ENCODE assay signal across 10 cellular contexts in genomic region chr1:36352141-36352909, GRCh38. TPM values are rescaled to one million over a fixed set of nuclear protein-coding genes. Genes with fewer than 3 reads are reported as not detected.
A peak's percentile ranks its signal among the peaks of the same experiment; 100 is the strongest.
DNase-seq lines count a peak whose midpoint lies in the region; ATAC-seq, FAIRE-seq and TF ChIP-seq lines count a peak whose summit lies in the region.
"Had no signal": no experiment of that assay in that cellular context is flagged by ENCODE, and none has a peak within 500 bp of the region (broad histone marks: within the 10 kb centered on the region; RNA-seq: fewer than 3 reads in every experiment).

No MANE protein-coding gene starts in this region.

- BruUV-seq in endothelial cell of umbilical vein (replicated peaks; lab: Mats Ljungman, UMichigan) (no TSS peak), Caco-2 (replicated peaks; lab: Mats Ljungman, UMichigan) (no TSS peak)

- H3K4me1 ChIP-seq in CD4-positive, CD25-positive, alpha-beta regulatory T cell (ENCODE audit: control insufficient read depth, insufficient read depth, low read length, poor library complexity, severe bottlenecking): peaks cover 17% of the 10 kb centered on the region
- H3K4me1 ChIP-seq in endothelial cell of umbilical vein (ENCODE audit: control insufficient read depth, extremely low read depth, insufficient read depth, low read length) (peaks cover 49% of the 10 kb centered on the region), osteoblast (ENCODE audit: insufficient read depth, low read length) (peaks cover 47% of the 10 kb centered on the region), prostate gland (replicated peaks) (no peaks in the 10 kb centered on the region), Caco-2 (no peaks in the 10 kb centered on the region)

- peak overlapping the region; percentile 71 for H3K9ac ChIP-seq in endothelial cell of umbilical vein (replicated peaks; ENCODE audit: extremely low read depth, insufficient read depth, low read length)

- H3K27ac Mint-ChIP-seq in CD4-positive, CD25-positive, alpha-beta regulatory T cell: peak overlapping the region in 2 of 3 donors; percentile 38 to 89
- no peak overlapping the region for H3K27ac Mint-ChIP-seq in Caco-2 (ENCODE audit: unreplicated experiment)
- H3K27ac Mint-ChIP-seq: type B pancreatic cell had no signal

- peaks cover 42% of the 10 kb centered on the region for H3K36me3 ChIP-seq in CD4-positive, CD25-positive, alpha-beta regulatory T cell (ENCODE audit: control insufficient read depth, insufficient read depth, low read length)
- peaks cover 4 to 25% of the 10 kb centered on the region in 2 experiments for H3K36me3 ChIP-seq in endothelial cell of umbilical vein (ENCODE audit: control insufficient read depth in 2 of 2, extremely low read depth in 1 of 2, insufficient read depth in 2 of 2, low read length in 2 of 2)
- H3K36me3 ChIP-seq in osteoblast (ENCODE audit: insufficient read depth, low read length): peaks cover 32% of the 10 kb centered on the region
- H3K36me3 ChIP-seq in prostate gland: peaks cover 13 to 22% of the 10 kb centered on the region in 2 donors
- 0 out of 2 replicates have a peak, but pooled peaks cover 1% of the 10 kb centered on the region for H3K36me3 ChIP-seq in Caco-2 (ENCODE audit: control insufficient read depth, insufficient read depth, low read length)

- H3K27me3 ChIP-seq in CD4-positive, CD25-positive, alpha-beta regulatory T cell (ENCODE audit: control insufficient read depth, insufficient read depth, low read length): no peaks in the 10 kb centered on the region
- H3K27me3 ChIP-seq in endothelial cell of umbilical vein (ENCODE audit: control insufficient read depth in 2 of 2, insufficient read depth in 2 of 2, low read length in 2 of 2): no peaks in the 10 kb centered on the region
- H3K27me3 ChIP-seq in osteoblast (ENCODE audit: insufficient read depth, low read length): no peaks in the 10 kb centered on the region
- H3K27me3 ChIP-seq in prostate gland (replicated peaks; ENCODE audit: insufficient read depth): no peaks in the 10 kb centered on the region
- no peaks in the 10 kb centered on the region for H3K27me3 ChIP-seq in Caco-2 (replicated peaks; ENCODE audit: control insufficient read depth, insufficient read depth, low read length)
- H3K27me3 ChIP-seq: dorsolateral prefrontal cortex had no signal

- H3K79me2 ChIP-seq in endothelial cell of umbilical vein (ENCODE audit: control insufficient read depth, insufficient read depth, low read length): no peaks in the 10 kb centered on the region
- peaks cover 3% of the 10 kb centered on the region for H3K79me2 ChIP-seq in osteoblast (ENCODE audit: insufficient read depth, low read length)

- H3K4me1 Mint-ChIP-seq in CD4-positive, CD25-positive, alpha-beta regulatory T cell: peaks cover 0 to 28% (median 17%) of the 10 kb centered on the region in 4 donors
- H3K4me1 Mint-ChIP-seq in Caco-2 (ENCODE audit: low read depth, unreplicated experiment): no peaks in the 10 kb centered on the region

- WGBS in prostate gland: 84% methylated on average over 13 of the region's 13 CpGs

- FAIRE-seq in endothelial cell of umbilical vein (lab: Jason Lieb, UNC): peak; percentile 99

- peak overlapping the region; percentile 23 for H3K4me2 ChIP-seq in endothelial cell of umbilical vein (ENCODE audit: insufficient read depth, low read length)
- peak overlapping the region; percentile 80 for H3K4me2 ChIP-seq in osteoblast (ENCODE audit: insufficient read depth, low read length)

- ATAC-seq in CD4-positive, CD25-positive, alpha-beta regulatory T cell (ENCODE audit: low read depth in 2 of 2): no peak

- H3K9me3 ChIP-seq in CD4-positive, CD25-positive, alpha-beta regulatory T cell (ENCODE audit: control insufficient read depth in 2 of 2, low read length in 2 of 2): no peaks in the 10 kb centered on the region
- no peaks in the 10 kb centered on the region for H3K9me3 ChIP-seq in endothelial cell of umbilical vein (replicated peaks; ENCODE audit: control insufficient read depth, insufficient read depth, low read length)
- H3K9me3 ChIP-seq in osteoblast (ENCODE audit: low read depth, low read length): no peaks in the 10 kb centered on the region
- no peaks in the 10 kb centered on the region for H3K9me3 ChIP-seq in prostate gland
- no peaks in the 10 kb centered on the region for H3K9me3 ChIP-seq in Caco-2

- intact Hi-C loops in endothelial cell of umbilical vein (cut with micrococcal nuclease): loop anchor here (1.0 kb wide), 1 partner anchor 17 kb away; no protein-coding TSS in a partner anchor
- intact Hi-C loops in prostate gland (cut with DNase I): no loop called here
- intact Hi-C loops in Caco-2 (cut with micrococcal nuclease; ENCODE audit: unreplicated experiment): no loop called here

- H3K9me1 ChIP-seq in endothelial cell of umbilical vein (replicated peaks; ENCODE audit: control insufficient read depth, extremely low read depth, insufficient read depth, low read length): no peaks in the 10 kb centered on the region

- H3K27ac ChIP-seq in CD4-positive, CD25-positive, alpha-beta regulatory T cell (ENCODE audit: insufficient read depth, low read length, poor library complexity, severe bottlenecking): no peak overlapping the region
- H3K27ac ChIP-seq in RWPE1 (peak overlapping the region; percentile 92), endothelial cell of umbilical vein (ENCODE audit: insufficient read depth, low read depth, low read length) (peak overlapping the region; percentile 89), osteoblast (ENCODE audit: low read depth, low read length) (peak overlapping the region; percentile 98), prostate gland (no peak overlapping the region)

- dilution Hi-C loops in endothelial cell of umbilical vein (cut with MboI; ENCODE audit: extremely low pct_ligation_motif_present, low sequenced_read_pairs): no loop called here

- CTCF ChIA-PET in RWPE1 (lab: Yijun Ruan, JAX): interaction anchor here (1.3 to 1.7 kb wide), 2 partner anchors 10 to 17 kb away, joined by 8 read pairs; no protein-coding TSS in a partner anchor
- CTCF ChIA-PET in endothelial cell of umbilical vein (lab: Charles Lee): interaction anchor here (0.7 to 6.7 kb wide), 11 partner anchors 9 to 218 kb away, joined by 3 to 99 read pairs (median 5); partner anchors contain the start of gene TRAPPC3
- CTCF ChIA-PET in Caco-2 (lab: Charles Lee): no interaction called here

- no peak for TF ChIP-seq CTCF in RWPE1 (conservative IDR thresholded peaks at IDR 0.05; ENCODE audit: low read depth)
- peak in 1 of 2 donors; percentile 31 for TF ChIP-seq CTCF in endothelial cell of umbilical vein (IDR thresholded peaks at IDR 0.05; ENCODE audit: extremely low read depth in 1 of 2, insufficient read depth in 1 of 2, low read depth in 1 of 2, low read length in 2 of 2)
- TF ChIP-seq CTCF in osteoblast (IDR thresholded peaks at IDR 0.05; ENCODE audit: extremely low read depth, low read depth, low read length): no peak
- no peak for TF ChIP-seq CTCF in prostate gland (IDR thresholded peaks at IDR 0.05)
- no peak for TF ChIP-seq CTCF in Caco-2 (IDR thresholded peaks at IDR 0.05; ENCODE audit: insufficient read depth in 1 of 2, low read depth in 1 of 2, low read length in 1 of 2, severe bottlenecking in 1 of 2, unreplicated experiment in 1 of 2)

- POLR2A ChIA-PET in RWPE1 (lab: Yijun Ruan, JAX; ENCODE audit: low non-redundant PET): no interaction called here
- POLR2A ChIA-PET in endothelial cell of umbilical vein (lab: Charles Lee): interaction anchor here (0.8 to 2.3 kb wide), 4 partner anchors 15 to 34 kb away, joined by 3 to 9 read pairs (median 4); no protein-coding TSS in a partner anchor
- POLR2A ChIA-PET in Caco-2 (lab: Charles Lee): no interaction called here

- H3K9me3 Mint-ChIP-seq in CD4-positive, CD25-positive, alpha-beta regulatory T cell: no peaks in the 10 kb centered on the region
- no peaks in the 10 kb centered on the region for H3K9me3 Mint-ChIP-seq in Caco-2 (ENCODE audit: unreplicated experiment)
- H3K9me3 Mint-ChIP-seq: type B pancreatic cell had no signal

- peaks cover 25% of the 10 kb centered on the region for H3K36me3 Mint-ChIP-seq in CD4-positive, CD25-positive, alpha-beta regulatory T cell
- H3K36me3 Mint-ChIP-seq in Caco-2 (ENCODE audit: insufficient read depth, unreplicated experiment): peaks cover 11% of the 10 kb centered on the region

- H3K4me3 Mint-ChIP-seq in CD4-positive, CD25-positive, alpha-beta regulatory T cell: peak overlapping the region in 1 of 4 donors; percentile 47
- H3K4me3 Mint-ChIP-seq in Caco-2 (ENCODE audit: unreplicated experiment): no peak overlapping the region
- H3K4me3 Mint-ChIP-seq: type B pancreatic cell had no signal

- H3K4me3 ChIP-seq in CD4-positive, CD25-positive, alpha-beta regulatory T cell (ENCODE audit: low read depth, low read length): no peak overlapping the region
- H3K4me3 ChIP-seq in endothelial cell of umbilical vein (replicated peaks in 1 of 3; ENCODE audit: insufficient read depth in 1 of 3, low read depth in 1 of 3, low read length in 3 of 3) (no peak overlapping the region), osteoblast (ENCODE audit: insufficient read depth, low read length) (no peak overlapping the region), prostate gland (no peak overlapping the region), Caco-2 (ENCODE audit: low read depth, low read length) (no peak overlapping the region)
- H3K4me3 ChIP-seq: dorsolateral prefrontal cortex had no signal

- H4K20me1 ChIP-seq in endothelial cell of umbilical vein (replicated peaks; ENCODE audit: control insufficient read depth, extremely low read depth, insufficient read depth, low read length) (no peaks in the 10 kb centered on the region), osteoblast (ENCODE audit: insufficient read depth, low read length) (no peaks in the 10 kb centered on the region)

- DNase-seq in CD4-positive, CD25-positive, alpha-beta regulatory T cell: no peak
- no peak for DNase-seq in RWPE1 (ENCODE audit: low spot score)
- peak; percentile 68 for DNase-seq in endothelial cell of umbilical vein (ENCODE audit: low read depth, low spot score)
- DNase-seq in osteoblast (ENCODE audit: insufficient read length, low spot score, missing footprints): no peak
- no peak for DNase-seq in prostate gland (ENCODE audit: low spot score)
- DNase-seq in NCI-H524 (lab: John Stamatoyannopoulos, UW): no peak
- DNase-seq in Caco-2: no peak
- no peak for DNase-seq in GOT3 (lab: John Stamatoyannopoulos, UW)
- DNase-seq: dorsolateral prefrontal cortex had no signal

- H2AFZ ChIP-seq in endothelial cell of umbilical vein (ENCODE audit: low read depth, low read length): no peak overlapping the region
- H2AFZ ChIP-seq in osteoblast (ENCODE audit: low read length): no peak overlapping the region

- no peaks in the 10 kb centered on the region for H3K27me3 Mint-ChIP-seq in CD4-positive, CD25-positive, alpha-beta regulatory T cell
- H3K27me3 Mint-ChIP-seq in Caco-2 (ENCODE audit: insufficient read depth, unreplicated experiment): no peaks in the 10 kb centered on the region
- H3K27me3 Mint-ChIP-seq: type B pancreatic cell had no signal

- TF ChIP-seq POLR2A in endothelial cell of umbilical vein (IDR thresholded peaks at IDR 0.05; ENCODE audit: low read depth, low read length) (peak; percentile 47), prostate gland (IDR thresholded peaks at IDR 0.05) (no peak)

RNA-seq across cellular contexts. Expression of gene EVA1B, which starts 28.9 kb away (rescaled TPM):
- total RNA-seq in CD4-positive, CD25-positive, alpha-beta regulatory T cell: 12.7 TPM
- 10 to 100 TPM in 3 of 4 donors, 1 to 10 TPM in 1; 8.7 to 18.0 (median 12.9) TPM for polyA plus RNA-seq in CD4-positive, CD25-positive, alpha-beta regulatory T cell
- total RNA-seq in endothelial cell of umbilical vein: 63.2 and 64.7 TPM in 2 replicates
- 132 and 255 TPM in 2 replicates for polyA plus RNA-seq in endothelial cell of umbilical vein
- 42.8 and 79.0 TPM in 2 replicates for polyA plus RNA-seq in endothelial cell of umbilical vein (2011; cell fraction: cytosol; rRNA removed)
- 14.7 and 18.7 TPM in 2 replicates for polyA plus RNA-seq in endothelial cell of umbilical vein (2011; cell fraction: nucleus; rRNA removed)
- 37.9 and 66.8 TPM in 2 replicates for polyA plus RNA-seq in endothelial cell of umbilical vein (2012)
- 9.2 and 12.4 TPM in 2 replicates for polyA minus RNA-seq in endothelial cell of umbilical vein
- 3.6 TPM for polyA minus RNA-seq in endothelial cell of umbilical vein (2011; cell fraction: cytosol; rRNA and poly(A)+ RNA removed)
- 2.0 and 3.8 TPM in 2 replicates for polyA minus RNA-seq in endothelial cell of umbilical vein (2011; cell fraction: nucleus; rRNA and poly(A)+ RNA removed)
- 119 and 135 TPM in 2 replicates for total RNA-seq in osteoblast
- total RNA-seq in prostate gland: 10 to 100 TPM; 67.1 to 78.7 TPM
- 4.1 and 5.5 TPM in 2 replicates for total RNA-seq in Caco-2 (2022)

RNA-seq across cellular contexts. Expression of gene STK40, which starts 33.4 kb away (rescaled TPM):
- total RNA-seq in CD4-positive, CD25-positive, alpha-beta regulatory T cell: 30.1 TPM
- 10 to 100 TPM; 27.1 to 36.4 (median 30.3) TPM for polyA plus RNA-seq in CD4-positive, CD25-positive, alpha-beta regulatory T cell
- total RNA-seq in endothelial cell of umbilical vein (35.2 and 36.8 TPM in 2 replicates), osteoblast (11.9 and 12.4 TPM in 2 replicates), prostate gland (100 to 1,000 TPM in 1 of 2 donors, 10 to 100 TPM in 1; 30.8 to 111 TPM), Caco-2 (2022) (26.7 and 29.7 TPM in 2 replicates)
- polyA plus RNA-seq in endothelial cell of umbilical vein: 20.8 and 21.4 TPM in 2 replicates
- polyA plus RNA-seq in endothelial cell of umbilical vein (2011; cell fraction: cytosol; rRNA removed): 19.7 and 22.9 TPM in 2 replicates
- polyA plus RNA-seq in endothelial cell of umbilical vein (2011; cell fraction: nucleus; rRNA removed): 25.5 and 29.9 TPM in 2 replicates
- 13.3 and 14.5 TPM in 2 replicates for polyA plus RNA-seq in endothelial cell of umbilical vein (2012)
- 26.0 and 37.4 TPM in 2 replicates for polyA minus RNA-seq in endothelial cell of umbilical vein
- polyA minus RNA-seq in endothelial cell of umbilical vein (2011; cell fraction: cytosol; rRNA and poly(A)+ RNA removed): 4.6 TPM
- polyA minus RNA-seq in endothelial cell of umbilical vein (2011; cell fraction: nucleus; rRNA and poly(A)+ RNA removed): 7.8 and 8.1 TPM in 2 replicates

RNA-seq across cellular contexts. Expression of gene LSM10, which starts 45.4 kb away (rescaled TPM):
- 33.8 TPM for total RNA-seq in CD4-positive, CD25-positive, alpha-beta regulatory T cell
- 100 to 1,000 TPM; 142 to 153 (median 145) TPM for polyA plus RNA-seq in CD4-positive, CD25-positive, alpha-beta regulatory T cell
- 38.2 and 40.3 TPM in 2 replicates for total RNA-seq in endothelial cell of umbilical vein
- 76.9 and 98.5 TPM in 2 replicates for polyA plus RNA-seq in endothelial cell of umbilical vein
- 79.3 and 82.5 TPM in 2 replicates for polyA plus RNA-seq in endothelial cell of umbilical vein (2011; cell fraction: cytosol; rRNA removed)
- 19.2 and 23.5 TPM in 2 replicates for polyA plus RNA-seq in endothelial cell of umbilical vein (2011; cell fraction: nucleus; rRNA removed)
- 39.0 and 62.6 TPM in 2 replicates for polyA plus RNA-seq in endothelial cell of umbilical vein (2012)
- polyA minus RNA-seq in endothelial cell of umbilical vein: 35.9 and 40.8 TPM in 2 replicates
- 26.2 TPM for polyA minus RNA-seq in endothelial cell of umbilical vein (2011; cell fraction: cytosol; rRNA and poly(A)+ RNA removed)
- polyA minus RNA-seq in endothelial cell of umbilical vein (2011; cell fraction: nucleus; rRNA and poly(A)+ RNA removed): 7.1 and 8.3 TPM in 2 replicates
- 4.4 and 6.2 TPM in 2 replicates for total RNA-seq in osteoblast
- 10 to 100 TPM; 36.8 to 72.7 TPM for total RNA-seq in prostate gland
- 19.6 and 20.7 TPM in 2 replicates for total RNA-seq in Caco-2 (2022)

RNA-seq across cellular contexts. Expression of gene SH3D21, which starts 46.2 kb away (rescaled TPM):
- 3.2 TPM for total RNA-seq in CD4-positive, CD25-positive, alpha-beta regulatory T cell
- polyA plus RNA-seq in CD4-positive, CD25-positive, alpha-beta regulatory T cell: under 1 TPM; 0.26 to 0.42 (median 0.33) TPM
- total RNA-seq in endothelial cell of umbilical vein (5.1 and 7.2 TPM in 2 replicates), osteoblast (1.8 and 2.2 TPM in 2 replicates), prostate gland (10 to 100 TPM in 1 of 2 donors, 1 to 10 TPM in 1; 8.1 to 10.6 TPM), Caco-2 (2022) (12.1 and 12.4 TPM in 2 replicates)
- polyA plus RNA-seq in endothelial cell of umbilical vein: 1.6 and 1.8 TPM in 2 replicates
- 0.72 and 0.76 TPM in 2 replicates for polyA plus RNA-seq in endothelial cell of umbilical vein (2011; cell fraction: cytosol; rRNA removed)
- polyA plus RNA-seq in endothelial cell of umbilical vein (2011; cell fraction: nucleus; rRNA removed): 26.0 and 27.2 TPM in 2 replicates
- 3.2 and 4.3 TPM in 2 replicates for polyA plus RNA-seq in endothelial cell of umbilical vein (2012)
- 0.68 and 1.5 TPM in 2 replicates for polyA minus RNA-seq in endothelial cell of umbilical vein
- 0.61 TPM for polyA minus RNA-seq in endothelial cell of umbilical vein (2011; cell fraction: cytosol; rRNA and poly(A)+ RNA removed)
- polyA minus RNA-seq in endothelial cell of umbilical vein (2011; cell fraction: nucleus; rRNA and poly(A)+ RNA removed): 3.9 and 5.1 TPM in 2 replicates

Comparison
In these comparisons a context has a peak if more than half of its experiments do, and no peak if none do; other contexts are left out.
1. H3K27ac ChIP-seq: peak in RWPE1 (single experiment), endothelial cell of umbilical vein (single experiment) and osteoblast (single experiment); none in CD4-positive, CD25-positive, alpha-beta regulatory T cell (single experiment) and prostate gland (0 of 2).